ENCODE assay signal across 1 cellular context in the genomic region with DNA sequence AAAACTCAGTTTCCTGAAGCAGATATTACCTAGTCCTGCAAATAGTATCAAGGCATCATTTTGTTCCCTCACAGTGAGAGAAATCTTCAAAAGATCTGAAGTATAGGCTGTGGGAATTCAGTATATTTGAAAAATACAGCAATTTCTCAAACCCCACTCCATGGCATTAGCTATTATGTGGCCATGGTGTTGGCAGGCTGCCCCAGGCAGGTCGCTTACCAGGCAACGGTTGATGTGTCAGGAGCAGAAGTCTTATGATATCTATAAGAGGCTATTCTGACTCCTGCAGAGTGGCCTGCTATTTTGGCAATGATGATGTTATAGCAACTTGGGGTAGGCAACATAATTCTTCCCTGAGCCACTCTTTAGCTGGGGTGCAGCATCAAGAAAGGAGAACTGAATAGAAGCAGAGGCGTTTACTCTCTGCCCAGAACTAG.
TF ChIP-seq lines count a peak whose summit lies in the region.

No MANE protein-coding gene starts in this region.

TF ChIP-seq in HepG2, 621 proteins besides CTCF, POLR2A, EP300 and RAD21 (continued from another document):
- TF ChIP-seq, protein P1, sequence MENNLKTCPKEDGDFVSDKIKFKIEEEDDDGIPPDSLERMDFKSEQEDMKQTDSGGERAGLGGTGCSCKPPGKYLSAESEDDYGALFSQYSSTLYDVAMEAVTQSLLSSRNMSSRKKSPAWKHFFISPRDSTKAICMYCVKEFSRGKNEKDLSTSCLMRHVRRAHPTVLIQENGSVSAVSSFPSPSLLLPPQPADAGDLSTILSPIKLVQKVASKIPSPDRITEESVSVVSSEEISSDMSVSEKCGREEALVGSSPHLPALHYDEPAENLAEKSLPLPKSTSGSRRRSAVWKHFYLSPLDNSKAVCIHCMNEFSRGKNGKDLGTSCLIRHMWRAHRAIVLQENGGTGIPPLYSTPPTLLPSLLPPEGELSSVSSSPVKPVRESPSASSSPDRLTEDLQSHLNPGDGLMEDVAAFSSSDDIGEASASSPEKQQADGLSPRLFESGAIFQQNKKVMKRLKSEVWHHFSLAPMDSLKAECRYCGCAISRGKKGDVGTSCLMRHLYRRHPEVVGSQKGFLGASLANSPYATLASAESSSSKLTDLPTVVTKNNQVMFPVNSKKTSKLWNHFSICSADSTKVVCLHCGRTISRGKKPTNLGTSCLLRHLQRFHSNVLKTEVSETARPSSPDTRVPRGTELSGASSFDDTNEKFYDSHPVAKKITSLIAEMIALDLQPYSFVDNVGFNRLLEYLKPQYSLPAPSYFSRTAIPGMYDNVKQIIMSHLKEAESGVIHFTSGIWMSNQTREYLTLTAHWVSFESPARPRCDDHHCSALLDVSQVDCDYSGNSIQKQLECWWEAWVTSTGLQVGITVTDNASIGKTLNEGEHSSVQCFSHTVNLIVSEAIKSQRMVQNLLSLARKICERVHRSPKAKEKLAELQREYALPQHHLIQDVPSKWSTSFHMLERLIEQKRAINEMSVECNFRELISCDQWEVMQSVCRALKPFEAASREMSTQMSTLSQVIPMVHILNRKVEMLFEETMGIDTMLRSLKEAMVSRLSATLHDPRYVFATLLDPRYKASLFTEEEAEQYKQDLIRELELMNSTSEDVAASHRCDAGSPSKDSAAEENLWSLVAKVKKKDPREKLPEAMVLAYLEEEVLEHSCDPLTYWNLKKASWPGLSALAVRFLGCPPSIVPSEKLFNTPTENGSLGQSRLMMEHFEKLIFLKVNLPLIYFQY (CRISPR knock-in tag; IDR thresholded peaks at IDR 0.05; ENCODE audit: borderline replicate concordance) = no peak
TF ChIP-seq in HepG2: peak in this region for 0.
